In the genomic region with DNA sequence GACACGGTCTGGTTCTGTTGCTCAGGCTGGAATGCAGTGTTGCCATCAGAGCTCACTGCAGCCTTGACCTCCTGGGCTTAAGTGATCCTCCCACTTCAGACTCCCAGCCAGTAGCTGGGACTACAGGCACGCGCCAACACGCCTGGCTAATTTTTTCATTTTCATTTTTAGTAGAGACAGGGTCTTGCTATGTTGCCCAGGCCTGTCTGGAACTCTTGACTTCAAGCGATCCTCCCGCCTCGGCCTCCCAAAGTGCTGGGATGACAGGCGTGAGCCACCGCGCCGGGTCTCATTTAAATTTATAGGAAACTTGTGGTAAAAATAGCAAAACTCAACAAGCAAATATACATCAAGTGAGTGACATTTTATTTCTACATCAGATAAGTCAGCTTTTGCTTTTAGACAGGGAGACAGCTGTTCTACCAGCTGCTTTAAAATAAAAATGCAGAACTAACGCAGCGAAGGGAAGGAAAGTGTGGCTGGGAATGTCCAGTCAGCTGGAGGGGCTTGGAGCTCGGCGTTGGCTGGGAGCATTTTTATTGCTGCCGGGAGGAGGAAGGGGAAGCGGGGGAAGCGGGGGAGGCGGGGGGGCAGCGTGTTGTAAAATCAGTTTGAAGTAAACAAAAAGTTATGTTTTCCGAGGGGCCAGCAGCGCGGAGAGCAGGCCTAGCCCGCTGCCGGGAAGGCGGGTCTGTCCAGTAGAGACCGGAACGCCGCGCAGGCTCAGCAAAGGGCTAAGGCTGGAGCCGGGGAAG, we compare ENCODE assay signal across 8 cellular contexts. TPM values are rescaled to one million over a fixed set of nuclear protein-coding genes. Genes with fewer than 3 reads are reported as not detected.
DNase-seq lines count a peak whose midpoint lies in the region; ATAC-seq and TF ChIP-seq lines count a peak whose summit lies in the region.

No MANE protein-coding gene starts in this region.

- H3K27ac ChIP-seq in Peyer's patch: peak overlapping the region; percentile 94 to 98 (median 96)
- peak overlapping the region; percentile 98 for H3K27ac ChIP-seq in thymus (ENCODE audit: low read depth)

- H3K36me3 ChIP-seq in Peyer's patch (no peaks in the 10 kb centered on the region), thymus (ENCODE audit: control insufficient read depth, insufficient read depth) (no peaks in the 10 kb centered on the region)

- POLR2A ChIA-PET in AG04449 (lab: Yijun Ruan, JAX): no interaction called here

- H3K4me1 ChIP-seq in Peyer's patch: peaks cover 0 to 21% (median 3%) of the 10 kb centered on the region in 4 donors
- H3K4me1 ChIP-seq in thymus (ENCODE audit: control insufficient read depth, insufficient read depth, low read length): peaks cover 5% of the 10 kb centered on the region

- H3K9me3 ChIP-seq in Peyer's patch (no peaks in the 10 kb centered on the region), thymus (ENCODE audit: control insufficient read depth) (no peaks in the 10 kb centered on the region)

- TF ChIP-seq POLR2A in Peyer's patch (IDR thresholded peaks at IDR 0.05): no peak

- 15% methylated on average over 31 of the region's 31 CpGs for WGBS in thymus

- TF ChIP-seq CTCF in AG04449 (IDR thresholded peaks at IDR 0.05; ENCODE audit: insufficient read depth, low read length, missing control alignments) (no peak), Peyer's patch (IDR thresholded peaks at IDR 0.05) (no peak), choroid plexus epithelial cell (conservative IDR thresholded peaks at IDR 0.05; ENCODE audit: low read depth, low read length) (no peak)

- CTCF ChIA-PET in AG04449 (lab: Yijun Ruan, JAX): interaction anchor here (1.0 kb wide), 1 partner anchor 11 kb away, joined by 3 read pairs; no protein-coding TSS in a partner anchor

- no peak for DNase-seq in AG04449 (ENCODE audit: low read depth, low spot score)
- DNase-seq in Peyer's patch: peak; percentile 30 to 50 (median 49)
- peak; percentile 38 for DNase-seq in choroid plexus epithelial cell (ENCODE audit: low read depth)
- DNase-seq in lung microvascular endothelial cell (ENCODE audit: low read depth in 2 of 2): peak; percentile 19 to 94
- DNase-seq in NCI-H1048 (lab: John Stamatoyannopoulos, UW): no peak

- H3K27me3 ChIP-seq in Peyer's patch (no peaks in the 10 kb centered on the region), thymus (ENCODE audit: control insufficient read depth, insufficient read depth) (no peaks in the 10 kb centered on the region)

- ATAC-seq in GM19395 (IDR thresholded peaks at IDR 0.05; ENCODE audit: unreplicated experiment) (peak; percentile 48), HG03469 (IDR thresholded peaks at IDR 0.05; ENCODE audit: unreplicated experiment) (no peak)

- H3K4me3 ChIP-seq in AG04449 (ENCODE audit: low read depth, low read length): peak overlapping the region; percentile 78
- peak overlapping the region; percentile 83 to 97 (median 92) for H3K4me3 ChIP-seq in Peyer's patch
- peak overlapping the region; percentile 89 for H3K4me3 ChIP-seq in choroid plexus epithelial cell (ENCODE audit: low read depth, low read length)
- peak overlapping the region; percentile 95 for H3K4me3 ChIP-seq in thymus (ENCODE audit: low read length)

RNA-seq across cellular contexts. Expression of gene ZFYVE16, which starts 0.7 kb away (rescaled TPM):
- total RNA-seq in Peyer's patch: 10 to 100 TPM; 18.2 to 32.2 (median 28.8) TPM
- total RNA-seq in lung microvascular endothelial cell: 21.6 and 33.5 TPM in 2 replicates
- polyA plus RNA-seq in thymus: 23.3 TPM

Comparison
In these comparisons a context has a peak if more than half of its experiments do, and no peak if none do; other contexts are left out.
1. DNase-seq: peak in Peyer's patch (3 of 3), choroid plexus epithelial cell (single experiment) and lung microvascular endothelial cell (2 of 2); none in AG04449 (single experiment) and NCI-H1048 (single experiment).
2. Peak in every context shown above with its lines, with median percentiles within 50 percentile points of each other: H3K4me3 ChIP-seq.